ENCODE assay signal across 1 cellular context in genomic region chr5:93582677-93583524, GRCh38.
A peak's percentile ranks its signal among the peaks of the same experiment; 100 is the strongest.
TF ChIP-seq lines count a peak whose summit lies in the region.

NR2F1 (plus strand) TSS chr5:93583222; CDS start chr5:93585024, 1,802 bp downstream.

TF ChIP-seq in IMR-90, 13 proteins besides CTCF, POLR2A, EP300 and RAD21 (continued from another document):
- TF ChIP-seq ELK1 (IDR thresholded peaks at IDR 0.05; ENCODE audit: borderline replicate concordance, low read depth, low read length) = no peak
- no peak for TF ChIP-seq USF2 (IDR thresholded peaks at IDR 0.05; ENCODE audit: low read depth, low read length)
- TF ChIP-seq RCOR1 (IDR thresholded peaks at IDR 0.05; ENCODE audit: insufficient replicate concordance, low read length) = no peak
- TF ChIP-seq MXI1 (IDR thresholded peaks at IDR 0.05; ENCODE audit: borderline replicate concordance, low read depth, low read length) = no peak; the same call in 1 of the 2 replicates
- TF ChIP-seq SMC3 (IDR thresholded peaks at IDR 0.05; ENCODE audit: low read depth, low read length) = 0 out of 2 replicates have a peak, but pooled peaks have one; percentile 5
- peak; percentile 18; the same call in 1 of the 2 replicates for TF ChIP-seq BHLHE40 (IDR thresholded peaks at IDR 0.05; ENCODE audit: low read depth, low read length)
- no peak for TF ChIP-seq MAFK (IDR thresholded peaks at IDR 0.05; ENCODE audit: low read depth, low read length)
